In the genomic region with DNA sequence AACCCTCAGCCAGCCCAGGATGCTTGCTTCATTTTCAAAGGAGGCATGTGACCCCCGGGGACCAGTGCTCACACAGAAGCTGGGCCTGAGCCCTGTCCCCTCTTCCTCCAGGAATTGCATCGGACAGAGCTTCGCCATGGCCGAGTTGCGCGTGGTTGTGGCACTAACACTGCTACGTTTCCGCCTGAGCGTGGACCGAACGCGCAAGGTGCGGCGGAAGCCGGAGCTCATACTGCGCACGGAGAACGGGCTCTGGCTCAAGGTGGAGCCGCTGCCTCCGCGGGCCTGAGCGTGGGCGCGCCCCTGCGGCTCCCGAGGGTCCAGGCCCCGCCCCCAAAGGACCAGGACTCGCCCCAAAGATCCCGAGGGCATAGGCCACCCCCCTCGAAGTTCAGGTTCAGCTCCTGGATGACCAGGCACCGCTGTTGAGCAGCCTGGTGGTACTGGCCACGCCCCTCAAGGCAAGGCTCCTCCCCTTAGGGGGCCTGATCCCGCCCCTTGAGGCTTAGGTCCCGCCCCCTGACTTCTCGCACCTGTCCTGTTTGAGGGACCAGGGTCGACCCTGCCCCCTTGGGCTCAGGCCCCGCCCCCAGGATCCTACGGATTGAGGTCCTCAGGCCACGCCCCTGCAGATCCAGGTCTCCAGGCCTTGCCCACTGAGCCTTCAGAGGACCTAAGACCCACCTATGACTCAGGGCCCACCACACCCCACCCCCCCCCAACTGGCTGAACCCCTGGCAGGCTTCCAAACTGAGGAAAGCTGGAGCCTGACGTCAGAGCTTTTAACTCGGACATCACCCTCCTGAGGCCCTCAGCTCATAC, we compare ENCODE assay signal across 8 cellular contexts. TPM values are rescaled to one million over a fixed set of nuclear protein-coding genes. Genes with fewer than 3 reads are reported as not detected.
A peak's percentile ranks its signal among the peaks of the same experiment; 100 is the strongest.
DNase-seq lines count a peak whose midpoint lies in the region; ATAC-seq and TF ChIP-seq lines count a peak whose summit lies in the region.

No MANE protein-coding gene starts in this region.

- peaks cover 0 to 2% (median 0%) of the 10 kb centered on the region in 7 donors for H3K9me3 Mint-ChIP-seq in CD4-positive, CD25-positive, alpha-beta regulatory T cell
- peaks cover 8% of the 10 kb centered on the region for H3K9me3 Mint-ChIP-seq in glutamatergic neuron (ENCODE audit: unreplicated experiment)

- H3K27ac Mint-ChIP-seq in CD4-positive, CD25-positive, alpha-beta regulatory T cell: peak overlapping the region; percentile 60 to 86 (median 83)
- H3K27ac Mint-ChIP-seq in glutamatergic neuron (ENCODE audit: unreplicated experiment): no peak overlapping the region

- H3K4me3 Mint-ChIP-seq in CD4-positive, CD25-positive, alpha-beta regulatory T cell: peak overlapping the region; percentile 66 to 90 (median 87)
- H3K4me3 Mint-ChIP-seq in glutamatergic neuron (ENCODE audit: unreplicated experiment): peak overlapping the region; percentile 52

- H3K36me3 ChIP-seq in CD4-positive, CD25-positive, alpha-beta regulatory T cell (ENCODE audit: control insufficient read depth, insufficient read depth, low read length): no peaks in the 10 kb centered on the region
- no peaks in the 10 kb centered on the region for H3K36me3 ChIP-seq in MG63

- H3K27ac ChIP-seq in CD4-positive, CD25-positive, alpha-beta regulatory T cell (ENCODE audit: insufficient read depth, low read length, poor library complexity, severe bottlenecking): peak overlapping the region; percentile 55

- H3K9me3 ChIP-seq in CD4-positive, CD25-positive, alpha-beta regulatory T cell (ENCODE audit: control insufficient read depth in 2 of 2, low read length in 2 of 2): no peaks in the 10 kb centered on the region
- 0 out of 2 replicates have a peak, but pooled peaks cover 2% of the 10 kb centered on the region for H3K9me3 ChIP-seq in MG63

- no peaks in the 10 kb centered on the region for H3K36me3 Mint-ChIP-seq in CD4-positive, CD25-positive, alpha-beta regulatory T cell
- no peaks in the 10 kb centered on the region for H3K36me3 Mint-ChIP-seq in glutamatergic neuron (ENCODE audit: unreplicated experiment)

- no peaks in the 10 kb centered on the region for H3K27me3 ChIP-seq in CD4-positive, CD25-positive, alpha-beta regulatory T cell (ENCODE audit: control insufficient read depth, insufficient read depth, low read length)
- H3K27me3 ChIP-seq in MG63: peaks cover 8% of the 10 kb centered on the region

- peaks cover 19% of the 10 kb centered on the region for H3K4me1 ChIP-seq in CD4-positive, CD25-positive, alpha-beta regulatory T cell (ENCODE audit: control insufficient read depth, insufficient read depth, low read length, poor library complexity, severe bottlenecking)

- peak; percentile 48 to 52 for ATAC-seq in CD4-positive, CD25-positive, alpha-beta regulatory T cell (ENCODE audit: low read depth in 2 of 2)
- no peak for ATAC-seq in HG03135 (IDR thresholded peaks at IDR 0.05; ENCODE audit: unreplicated experiment)

- H3K4me1 Mint-ChIP-seq in CD4-positive, CD25-positive, alpha-beta regulatory T cell: peaks cover 0 to 34% (median 5%) of the 10 kb centered on the region in 4 donors
- H3K4me1 Mint-ChIP-seq in glutamatergic neuron (ENCODE audit: low read depth, unreplicated experiment): peaks cover 3% of the 10 kb centered on the region

- TF ChIP-seq CTCF in glutamatergic neuron (IDR thresholded peaks at IDR 0.05; ENCODE audit: partially characterized antibody, unreplicated experiment): no peak

- peak; percentile 63 to 70 (median 68) for DNase-seq in CD4-positive, CD25-positive, alpha-beta regulatory T cell
- DNase-seq in MG63: peak; percentile 38
- peak; percentile 64 for DNase-seq in activated T-cell treated with anti-CD3 and anti-CD28 coated beads for 1 hour (ENCODE audit: low read depth)
- DNase-seq in glutamatergic neuron: peak; percentile 51
- peak; percentile 34 to 46 (median 44) for DNase-seq in stimulated activated CD4-positive, alpha-beta T cell treated with anti-CD3 and anti-CD28 coated beads, Interleukin-1b, Interleukin-23, amount 100 ng/mL, for 24 hours (ENCODE audit: low read depth in 4 of 4, low spot score in 1 of 4)
- DNase-seq in GDM1 (lab: John Stamatoyannopoulos, UW): no peak
- no peak for DNase-seq in NCI-H524 (lab: John Stamatoyannopoulos, UW)

- peaks cover 4% of the 10 kb centered on the region for H3K27me3 Mint-ChIP-seq in CD4-positive, CD25-positive, alpha-beta regulatory T cell
- peaks cover 7% of the 10 kb centered on the region for H3K27me3 Mint-ChIP-seq in glutamatergic neuron (ENCODE audit: unreplicated experiment)

- H3K4me3 ChIP-seq in CD4-positive, CD25-positive, alpha-beta regulatory T cell (ENCODE audit: low read depth, low read length): peak overlapping the region; percentile 73
- 0 out of 2 replicates have a peak overlapping the region, but pooled peaks have one; percentile 0 for H3K4me3 ChIP-seq in MG63

RNA-seq across cellular contexts. Expression of gene CYP4F22, which starts 43.1 kb away (rescaled TPM):
- not detected for total RNA-seq in CD4-positive, CD25-positive, alpha-beta regulatory T cell
- under 1 TPM in 3 of 4 donors, not detected in 1; 0.06 to 0.54 (median 0.21) TPM for polyA plus RNA-seq in CD4-positive, CD25-positive, alpha-beta regulatory T cell
- total RNA-seq in MG63 (2014; rRNA removed; shearing (Covaris generic); ENCODE audit: low replicate concordance): 0.23 TPM in 1 of 2 replicates, not detected in the other
- total RNA-seq in glutamatergic neuron (ENCODE audit: unreplicated experiment): not detected

Comparison
In these comparisons a context has a peak if more than half of its experiments do, and no peak if none do; other contexts are left out.
1. DNase-seq: peak in CD4-positive, CD25-positive, alpha-beta regulatory T cell (3 of 3), MG63 (single experiment), activated T-cell treated with anti-CD3 and anti-CD28 coated beads for 1 hour (single experiment), glutamatergic neuron (single experiment) and stimulated activated CD4-positive, alpha-beta T cell treated with anti-CD3 and anti-CD28 coated beads, Interleukin-1b, Interleukin-23, amount 100 ng/mL, for 24 hours (4 of 4); none in GDM1 (single experiment) and NCI-H524 (0 of 2).